Comparison of ENCODE assay signal across 8 cellular contexts in genomic region chr15:83066761-83067637, GRCh38. TPM values are rescaled to one million over a fixed set of nuclear protein-coding genes. Genes with fewer than 3 reads are reported as not detected.
DNase-seq lines count a peak whose midpoint lies in the region; ATAC-seq, FAIRE-seq and TF ChIP-seq lines count a peak whose summit lies in the region.

TSS of gene BTBD1 (minus strand) at chr15:83067252. CDS start at chr15:83067151, 101 bp downstream.

- H2AK9ac ChIP-seq in IMR-90 (replicated peaks; ENCODE audit: low read depth, low read length, poor library complexity) = peak within 1 kb of the TSS; percentile 77

- TF ChIP-seq POLR2A in IMR-90 (IDR thresholded peaks at IDR 0.05; ENCODE audit: low read depth, low read length) = peak; percentile 94
- peak in 3 of 4 donors; percentile 57 to 95 (median 92) for TF ChIP-seq POLR2A in esophagus squamous epithelium (IDR thresholded peaks at IDR 0.05)

- H3K56ac ChIP-seq in IMR-90 (ENCODE audit: extremely low read depth, insufficient read depth, low read length) = peak within 1 kb of the TSS; percentile 73

- peaks cover 15% of the 10 kb centered on the region for H3K4me1 Mint-ChIP-seq in activated T-cell treated with anti-CD3 and anti-CD28 coated beads, Interleukin-2, amount 50 U/mL, for 72 hours (ENCODE audit: low read depth)
- peaks cover 6 to 22% (median 18%) of the 10 kb centered on the region in 3 donors for H3K4me1 Mint-ChIP-seq in naive B cell
- peaks cover 22% of the 10 kb centered on the region for H3K4me1 Mint-ChIP-seq in stimulated activated effector memory CD8-positive, alpha-beta T cell treated with anti-CD3 and anti-CD28 coated beads, Interleukin-12 subunit alpha, Interleukin-12 subunit beta, amount 100 ng/mL, for 72 hours

- peak within 1 kb of the TSS; percentile 83 for H3K4me2 ChIP-seq in IMR-90 (ENCODE audit: low read depth, low read length)

- peaks cover 18% of the 10 kb centered on the region for H3K9me1 ChIP-seq in IMR-90 (ENCODE audit: insufficient read depth, low read length)

- H3K4me1 ChIP-seq in IMR-90 (ENCODE audit: control insufficient read depth, insufficient read depth, low read length) (peaks cover 7% of the 10 kb centered on the region), esophagus squamous epithelium (peaks cover 8 to 51% (median 30%) of the 10 kb centered on the region in 3 donors)

- peak within 1 kb of the TSS; percentile 92 to 100 for H4K8ac ChIP-seq in IMR-90 (ENCODE audit: low read depth in 2 of 2, low read length in 2 of 2)

- peak within 1 kb of the TSS; percentile 74 for H2BK5ac ChIP-seq in IMR-90 (ENCODE audit: low read depth, low read length, poor library complexity, severe bottlenecking)

- BruUV-seq in IMR-90 (replicated peaks; lab: Mats Ljungman, UMichigan) = no TSS peak

- TF ChIP-seq CTCF in IMR-90 (conservative IDR thresholded peaks at IDR 0.05; ENCODE audit: low read depth, low read length) (0 out of 2 replicates have a peak, but pooled peaks have one; percentile 1), esophagus squamous epithelium (IDR thresholded peaks at IDR 0.05) (peak in 2 of 6 experiments; percentile 11 to 13)

- H3K79me1 ChIP-seq in IMR-90 (ENCODE audit: low read depth in 1 of 2, low read length in 2 of 2) = peaks cover 9 to 30% of the 10 kb centered on the region in 2 experiments; a peak in 3 of 4 replicates

- peaks cover 9 to 10% of the 10 kb centered on the region in 2 donors for H3K36me3 Mint-ChIP-seq in activated T-cell treated with anti-CD3 and anti-CD28 coated beads, Interleukin-2, amount 50 U/mL, for 72 hours (ENCODE audit: insufficient read depth in 2 of 2)
- H3K36me3 Mint-ChIP-seq in naive B cell = no peaks in the 10 kb centered on the region
- peaks cover 14% of the 10 kb centered on the region for H3K36me3 Mint-ChIP-seq in stimulated activated effector memory CD8-positive, alpha-beta T cell treated with anti-CD3 and anti-CD28 coated beads, Interleukin-12 subunit alpha, Interleukin-12 subunit beta, amount 100 ng/mL, for 72 hours

- FAIRE-seq in RCC 7860 (lab: Jason Lieb, UNC) = no peak

- CTCF ChIA-PET in IMR-90 (lab: Yijun Ruan, JAX) = no interaction called here

- H3K27me3 Mint-ChIP-seq in activated T-cell treated with anti-CD3 and anti-CD28 coated beads, Interleukin-2, amount 50 U/mL, for 72 hours (ENCODE audit: low read depth) = no peaks in the 10 kb centered on the region
- H3K27me3 Mint-ChIP-seq in naive B cell = no peaks in the 10 kb centered on the region

- H2BK20ac ChIP-seq in IMR-90 (ENCODE audit: low read depth, low read length) = no peak within 1 kb of the TSS

- H3K4me3 ChIP-seq in IMR-90 (ENCODE audit: insufficient read depth, low read depth, low read length) = peak within 1 kb of the TSS; percentile 90
- peak within 1 kb of the TSS; percentile 74 to 96 (median 88) for H3K4me3 ChIP-seq in esophagus squamous epithelium

- intact Hi-C loops in IMR-90 (cut with micrococcal nuclease) (loop anchor here (1.0 to 2.0 kb wide), 3 partner anchors 46 to 220 kb away; partner anchors contain the start of gene HDGFL3), esophagus squamous epithelium (cut with DNase I) (no loop called here)

- no peak for TF ChIP-seq RAD21 in IMR-90 (IDR thresholded peaks at IDR 0.05; ENCODE audit: low read length)

- H3K9me3 ChIP-seq in IMR-90 (ENCODE audit: control insufficient read depth, insufficient read depth, low read length) (no peaks in the 10 kb centered on the region), esophagus squamous epithelium (no peaks in the 10 kb centered on the region)

- peak within 1 kb of the TSS; percentile 90 for H3K14ac ChIP-seq in IMR-90 (replicated peaks; ENCODE audit: low read depth, low read length)

- H3K9ac ChIP-seq in IMR-90 (ENCODE audit: low read depth, low read length) = peak within 1 kb of the TSS; percentile 86

- H3K36me3 ChIP-seq in IMR-90 (ENCODE audit: control insufficient read depth, insufficient read depth, low read length) = peaks cover 2% of the 10 kb centered on the region; the same call in 1 of the 2 replicates
- H3K36me3 ChIP-seq in esophagus squamous epithelium = no peaks in the 10 kb centered on the region

- peak within 1 kb of the TSS; percentile 99 for H3K23ac ChIP-seq in IMR-90 (ENCODE audit: low read depth, low read length)

- H2BK15ac ChIP-seq in IMR-90 (ENCODE audit: low read depth, low read length) = peak within 1 kb of the TSS; percentile 27; the same call in 2 of the 3 replicates

- peak within 1 kb of the TSS; percentile 49 for H3K18ac ChIP-seq in IMR-90 (ENCODE audit: low read depth, low read length)

- H2AK5ac ChIP-seq in IMR-90 (ENCODE audit: low read depth, low read length) = peak within 1 kb of the TSS; percentile 83

- dilution Hi-C loops in IMR-90 (cut with HindIII; ENCODE audit: low sequenced_read_pairs, unreplicated experiment) = no loop called here

- H3K27ac Mint-ChIP-seq in activated T-cell treated with anti-CD3 and anti-CD28 coated beads, Interleukin-2, amount 50 U/mL, for 72 hours = peak within 1 kb of the TSS; percentile 87
- H3K27ac Mint-ChIP-seq in naive B cell = peak within 1 kb of the TSS in 5 of 6 donors; percentile 44 to 92 (median 61)
- peak within 1 kb of the TSS; percentile 77 for H3K27ac Mint-ChIP-seq in stimulated activated effector memory CD8-positive, alpha-beta T cell treated with anti-CD3 and anti-CD28 coated beads, Interleukin-12 subunit alpha, Interleukin-12 subunit beta, amount 100 ng/mL, for 72 hours

- H4K91ac ChIP-seq in IMR-90 (ENCODE audit: insufficient read depth, low read depth, low read length) = peak within 1 kb of the TSS; percentile 81

- peak within 1 kb of the TSS; percentile 94 for H4K5ac ChIP-seq in IMR-90 (ENCODE audit: low read depth, low read length)

- H3K27me3 ChIP-seq in IMR-90 (ENCODE audit: control insufficient read depth, insufficient read depth, low read length) (no peaks in the 10 kb centered on the region), esophagus squamous epithelium (no peaks in the 10 kb centered on the region)

- H3K27ac ChIP-seq in IMR-90 (ENCODE audit: insufficient read depth, low read length) = peak within 1 kb of the TSS; percentile 82
- H3K27ac ChIP-seq in esophagus squamous epithelium = peak within 1 kb of the TSS; percentile 86 to 95 (median 94)

- in situ Hi-C loops in IMR-90 (cut with MboI; ENCODE audit: low sequenced_read_pairs) = no loop called here

- ATAC-seq in GM21529 (IDR thresholded peaks at IDR 0.05; ENCODE audit: unreplicated experiment) (peak; percentile 81), IMR-90 (ENCODE audit: low read depth) (peak; percentile 98), naive B cell (ENCODE audit: low read depth in 2 of 2) (peak; percentile 78 to 81)
- peak; percentile 97 to 98 for ATAC-seq in activated T-cell treated with anti-CD3 and anti-CD28 coated beads, Interleukin-2, amount 50 U/mL, for 72 hours (replicated peaks in 1 of 2)
- peak; percentile 98 for ATAC-seq in stimulated activated effector memory CD8-positive, alpha-beta T cell treated with anti-CD3 and anti-CD28 coated beads, Interleukin-12 subunit alpha, Interleukin-12 subunit beta, amount 100 ng/mL, for 72 hours

- H2AFZ ChIP-seq in IMR-90 (replicated peaks; ENCODE audit: low read length, poor library complexity) = peak within 1 kb of the TSS; percentile 92

- peak within 1 kb of the TSS; percentile 64 for H2BK120ac ChIP-seq in IMR-90 (ENCODE audit: low read depth, low read length)

- H3K4ac ChIP-seq in IMR-90 (ENCODE audit: low read depth, low read length) = peak within 1 kb of the TSS; percentile 89

- POLR2A ChIA-PET in IMR-90 (lab: Charles Lee; ENCODE audit: unreplicated experiment) = interaction anchor here (0.6 kb wide), 1 partner anchor 56 kb away, joined by 4 read pairs; no protein-coding TSS in a partner anchor

- DNase-seq in DMS53 treated with DMSO at 0.1 percent for 48 hours (lab: John Stamatoyannopoulos, UW; ENCODE audit: unreplicated experiment) = peak; percentile 68
- DNase-seq in IMR-90 = peak; percentile 96
- DNase-seq in RCC 7860 (ENCODE audit: low spot score) = peak; percentile 92
- DNase-seq in activated T-cell treated with anti-CD3 and anti-CD28 coated beads, Interleukin-2, amount 50 U/mL, for 72 hours = peak; percentile 94 to 95
- peak; percentile 55 for DNase-seq in esophagus squamous epithelium (lab: John Stamatoyannopoulos, UW)
- DNase-seq in naive B cell = peak; percentile 80
- peak; percentile 83 to 93 for DNase-seq in stimulated activated effector memory CD8-positive, alpha-beta T cell treated with anti-CD3 and anti-CD28 coated beads, Interleukin-12 subunit alpha, Interleukin-12 subunit beta, amount 100 ng/mL, for 72 hours (ENCODE audit: low spot score in 2 of 2)

- peak within 1 kb of the TSS in 1 of 2 donors; percentile 96 for H3K4me3 Mint-ChIP-seq in activated T-cell treated with anti-CD3 and anti-CD28 coated beads, Interleukin-2, amount 50 U/mL, for 72 hours
- H3K4me3 Mint-ChIP-seq in naive B cell = peak within 1 kb of the TSS; percentile 64 to 93 (median 88)
- no peak within 1 kb of the TSS for H3K4me3 Mint-ChIP-seq in stimulated activated effector memory CD8-positive, alpha-beta T cell treated with anti-CD3 and anti-CD28 coated beads, Interleukin-12 subunit alpha, Interleukin-12 subunit beta, amount 100 ng/mL, for 72 hours

- peaks cover 40% of the 10 kb centered on the region for H4K20me1 ChIP-seq in IMR-90 (ENCODE audit: insufficient read depth, low read length)

- peaks cover 0 to 5% of the 10 kb centered on the region in 2 donors for H3K9me3 Mint-ChIP-seq in activated T-cell treated with anti-CD3 and anti-CD28 coated beads, Interleukin-2, amount 50 U/mL, for 72 hours
- peaks cover 0 to 8% (median 4%) of the 10 kb centered on the region in 7 donors for H3K9me3 Mint-ChIP-seq in naive B cell
- H3K9me3 Mint-ChIP-seq in stimulated activated effector memory CD8-positive, alpha-beta T cell treated with anti-CD3 and anti-CD28 coated beads, Interleukin-12 subunit alpha, Interleukin-12 subunit beta, amount 100 ng/mL, for 72 hours = no peaks in the 10 kb centered on the region

- WGBS in IMR-90 (ENCODE audit: extremely low coverage in 2 of 2, insufficient read length in 1 of 2), 2 experiments = 0% methylated on average over 8 of the region's 86 CpGs; no CpG with 5 or more reads in 1 of the 2 experiments
- 0% methylated on average over 2 of the region's 86 CpGs; no CpG with 5 or more reads in 1 of the 2 donors for WGBS in esophagus squamous epithelium, 2 donors

TF ChIP-seq in IMR-90, 13 proteins besides CTCF, POLR2A, EP300 and RAD21 (continues in another document):
- TF ChIP-seq NFE2L2 (IDR thresholded peaks at IDR 0.05; ENCODE audit: low read depth, low read length) (no peak), BHLHE40 (IDR thresholded peaks at IDR 0.05; ENCODE audit: low read depth, low read length) (no peak)

RNA-seq across cellular contexts. Expression of gene BTBD1, which starts in this region (rescaled TPM):
- 78.7 and 90.5 TPM in 2 replicates for total RNA-seq in IMR-90 (2012; rRNA removed)
- polyA plus RNA-seq in IMR-90 (2012; rRNA removed) = 32.8 and 39.3 TPM in 2 replicates
- 12.1 and 20.3 TPM in 2 replicates for polyA plus RNA-seq in IMR-90 (2012; cell fraction: cytosol; rRNA removed)
- polyA plus RNA-seq in IMR-90 (2012; cell fraction: nucleus; rRNA removed; ENCODE audit: low replicate concordance) = 9.5 and 22.4 TPM in 2 replicates
- 10 to 100 TPM; 65.0 to 65.7 TPM for total RNA-seq in activated T-cell treated with anti-CD3 and anti-CD28 coated beads, Interleukin-2, amount 50 U/mL, for 72 hours
- total RNA-seq in esophagus squamous epithelium = 10 to 100 TPM; 37.3 to 60.8 (median 55.9) TPM
- polyA plus RNA-seq in naive B cell (ENCODE audit: low read depth in 6 of 6) = 10 to 100 TPM; 37.3 to 64.0 (median 46.6) TPM

Comparison
In these comparisons a context has a peak if more than half of its experiments do, and no peak if none do; other contexts are left out.
1. Peak in every context shown above with its lines: DNase-seq, ATAC-seq, H3K4me3 ChIP-seq and H3K27ac ChIP-seq.